ENCODE assay signal across 13 cellular contexts in genomic region chr1:222926566-222926965, GRCh38.
DNase-seq lines count a peak whose midpoint lies in the region; ATAC-seq and TF ChIP-seq lines count a peak whose summit lies in the region.
"Had no signal": no experiment of that assay in that cellular context is flagged by ENCODE, and none has a peak within 500 bp of the region (broad histone marks: within the 10 kb centered on the region; RNA-seq: fewer than 3 reads in every experiment).

No MANE protein-coding gene starts in this region.

- no peaks in the 10 kb centered on the region for H4K20me1 ChIP-seq in GM23338 (replicated peaks; ENCODE audit: insufficient read depth)

- no peak overlapping the region for H2AFZ ChIP-seq in GM23338

- TF ChIP-seq CTCF in GM23338 (conservative IDR thresholded peaks at IDR 0.05; ENCODE audit: low read depth in 2 of 2) (0 out of 4 replicates have a peak, but pooled peaks of 1 of the 2 experiments have one; percentile 18), esophagus squamous epithelium (IDR thresholded peaks at IDR 0.05) (no peak), sigmoid colon (IDR thresholded peaks at IDR 0.05) (no peak)

- no peak for ATAC-seq in GM23338
- ATAC-seq: activated CD8-positive, alpha-beta T cell treated with anti-CD3 and anti-CD28 coated beads, Interleukin-2, amount 10 ng/mL, durations not matched to agents 7 days and 5 days; T-cell had no signal

- H3K36me3 Mint-ChIP-seq in GM23338 (ENCODE audit: low read depth), result no peaks in the 10 kb centered on the region
- H3K36me3 Mint-ChIP-seq: activated naive CD8-positive, alpha-beta T cell treated with anti-CD3 and anti-CD28 coated beads, Interleukin-2, amount 10 ng/mL, durations not matched to agents 7 days and 5 days had no signal

- H3K4me1 Mint-ChIP-seq in GM23338, result peaks cover 42% of the 10 kb centered on the region
- H3K4me1 Mint-ChIP-seq: activated naive CD8-positive, alpha-beta T cell treated with anti-CD3 and anti-CD28 coated beads, Interleukin-2, amount 10 ng/mL, durations not matched to agents 7 days and 5 days; T-cell had no signal

- H3K4me3 ChIP-seq in GM23338 (no peak overlapping the region), esophagus squamous epithelium (no peak overlapping the region), sigmoid colon (no peak overlapping the region)

- no peaks in the 10 kb centered on the region for H3K9me3 Mint-ChIP-seq in GM23338
- H3K9me3 Mint-ChIP-seq: activated naive CD8-positive, alpha-beta T cell treated with anti-CD3 and anti-CD28 coated beads, Interleukin-2, amount 10 ng/mL, durations not matched to agents 7 days and 5 days; T-cell had no signal

- no peak for DNase-seq in GM23338 (ENCODE audit: low spot score)
- peak; percentile 81 for DNase-seq in NCI-H510A treated with DMSO at 0.1 percent for 48 hours (lab: John Stamatoyannopoulos, UW)
- DNase-seq in esophagus squamous epithelium (lab: John Stamatoyannopoulos, UW), result no peak
- no peak for DNase-seq in sigmoid colon
- no peak for DNase-seq in NCI-H1694 (lab: John Stamatoyannopoulos, UW)
- DNase-seq in iPS-NIHi7 (ENCODE audit: extremely low spot score), result no peak
- DNase-seq in NCI-H1417 (lab: John Stamatoyannopoulos, UW), result no peak
- DNase-seq: activated CD8-positive, alpha-beta T cell treated with anti-CD3 and anti-CD28 coated beads, Interleukin-2, amount 10 ng/mL, durations not matched to agents 7 days and 5 days; activated naive CD8-positive, alpha-beta T cell treated with anti-CD3 and anti-CD28 coated beads, Interleukin-2, amount 10 ng/mL, durations not matched to agents 7 days and 5 days; kidney glomerular epithelial cell; NCI-H526; stimulated activated CD4-positive, alpha-beta T cell treated with anti-CD3 and anti-CD28 coated beads, Interleukin-4, amount 100 ng/mL, for 24 hours; T-cell had no signal

- H3K27ac Mint-ChIP-seq in GM23338, result peak overlapping the region; percentile 83
- H3K27ac Mint-ChIP-seq: activated CD8-positive, alpha-beta T cell treated with anti-CD3 and anti-CD28 coated beads, Interleukin-2, amount 10 ng/mL, durations not matched to agents 7 days and 5 days; activated naive CD8-positive, alpha-beta T cell treated with anti-CD3 and anti-CD28 coated beads, Interleukin-2, amount 10 ng/mL, durations not matched to agents 7 days and 5 days; T-cell had no signal

- H3K79me2 ChIP-seq in GM23338 (replicated peaks; ENCODE audit: insufficient read depth), result no peaks in the 10 kb centered on the region

- H3K27me3 ChIP-seq in GM23338 (ENCODE audit: insufficient read depth), result no peaks in the 10 kb centered on the region
- no peaks in the 10 kb centered on the region for H3K27me3 ChIP-seq in esophagus squamous epithelium
- no peaks in the 10 kb centered on the region for H3K27me3 ChIP-seq in sigmoid colon

- WGBS in esophagus squamous epithelium, 2 donors, result 52 to 53% methylated on average over 6 of the region's 6 CpGs
- 88 to 91% methylated on average over 6 of the region's 6 CpGs for WGBS in sigmoid colon, 2 donors

- H3K9me3 ChIP-seq in esophagus squamous epithelium (no peaks in the 10 kb centered on the region), sigmoid colon (no peaks in the 10 kb centered on the region)

- TF ChIP-seq EP300 in sigmoid colon (IDR thresholded peaks at IDR 0.05), result no peak

- H3K27me3 Mint-ChIP-seq in GM23338 (ENCODE audit: insufficient read depth, low read depth, poor library complexity), result no peaks in the 10 kb centered on the region
- H3K27me3 Mint-ChIP-seq: activated naive CD8-positive, alpha-beta T cell treated with anti-CD3 and anti-CD28 coated beads, Interleukin-2, amount 10 ng/mL, durations not matched to agents 7 days and 5 days; T-cell had no signal

- intact Hi-C loops in esophagus squamous epithelium (cut with DNase I), result no loop called here
- intact Hi-C loops in sigmoid colon (cut with DNase I), result loop anchor here (5.0 kb wide), 1 partner anchor 109 kb away; the partner anchor contains the start of gene DISP1

- TF ChIP-seq POLR2A in esophagus squamous epithelium (IDR thresholded peaks at IDR 0.05) (no peak), sigmoid colon (IDR thresholded peaks at IDR 0.05) (no peak)

- H3K4me2 ChIP-seq in GM23338, result no peak overlapping the region

- H3K4me3 Mint-ChIP-seq in GM23338, result no peak overlapping the region
- H3K4me3 Mint-ChIP-seq: activated CD8-positive, alpha-beta T cell treated with anti-CD3 and anti-CD28 coated beads, Interleukin-2, amount 10 ng/mL, durations not matched to agents 7 days and 5 days; activated naive CD8-positive, alpha-beta T cell treated with anti-CD3 and anti-CD28 coated beads, Interleukin-2, amount 10 ng/mL, durations not matched to agents 7 days and 5 days; T-cell had no signal

- H3K9me2 ChIP-seq in GM23338 (ENCODE audit: insufficient read depth), result no peaks in the 10 kb centered on the region

- H3K4me1 ChIP-seq in GM23338 (ENCODE audit: insufficient read depth), result peaks cover 7% of the 10 kb centered on the region
- peaks cover 0 to 53% (median 0%) of the 10 kb centered on the region in 3 donors for H3K4me1 ChIP-seq in esophagus squamous epithelium
- peaks cover 0 to 75% (median 41%) of the 10 kb centered on the region in 4 donors for H3K4me1 ChIP-seq in sigmoid colon

- H3K27ac ChIP-seq in GM23338 (ENCODE audit: low read depth), result no peak overlapping the region
- peak overlapping the region in 3 of 4 donors; percentile 56 to 76 (median 62) for H3K27ac ChIP-seq in esophagus squamous epithelium
- H3K27ac ChIP-seq in sigmoid colon, result peak overlapping the region in 3 of 4 donors; percentile 2 to 13 (median 13)

- no peaks in the 10 kb centered on the region for H3F3A ChIP-seq in GM23338 (replicated peaks; ENCODE audit: low read depth)

- H3K36me3 ChIP-seq in GM23338 (ENCODE audit: insufficient read depth), result no peaks in the 10 kb centered on the region
- H3K36me3 ChIP-seq in esophagus squamous epithelium, result no peaks in the 10 kb centered on the region
- no peaks in the 10 kb centered on the region for H3K36me3 ChIP-seq in sigmoid colon

TF ChIP-seq in GM23338, 12 proteins besides CTCF, POLR2A, EP300 and RAD21 (continues in another document):
- TF ChIP-seq POLR2AphosphoS5 (IDR thresholded peaks at IDR 0.05; ENCODE audit: low read depth) (no peak), REST (IDR thresholded peaks at IDR 0.05; ENCODE audit: unreplicated experiment) (no peak), EZH2 (IDR thresholded peaks at IDR 0.05; ENCODE audit: low read depth, unreplicated experiment) (no peak), ETS1 (IDR thresholded peaks at IDR 0.05) (no peak), EZH2phosphoT487 (IDR thresholded peaks at IDR 0.05; ENCODE audit: unreplicated experiment) (no peak), NANOG (IDR thresholded peaks at IDR 0.05; ENCODE audit: borderline replicate concordance) (no peak), STAT1 (IDR thresholded peaks at IDR 0.05; ENCODE audit: unreplicated experiment) (no peak)
